9 cellular contexts compared by ENCODE assay signal in the genomic region with DNA sequence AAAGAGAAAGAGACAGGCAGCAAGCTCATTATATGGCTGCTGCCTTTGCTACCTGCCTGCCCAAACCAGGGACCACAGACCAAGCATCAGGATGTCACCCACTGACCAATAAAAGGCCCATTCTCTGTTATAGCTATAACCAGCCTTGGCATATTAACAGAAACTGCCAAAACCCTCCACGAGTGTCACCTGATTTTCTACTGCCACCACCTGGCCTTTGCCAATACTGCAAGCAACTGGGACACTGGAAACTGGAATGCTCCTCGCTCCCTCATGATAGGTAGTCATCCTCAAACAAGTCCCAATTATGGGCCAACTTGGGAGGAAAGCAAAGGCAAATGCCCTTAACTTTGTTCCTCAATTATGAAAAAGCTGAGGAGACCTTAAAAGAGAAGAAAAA.
DNase-seq lines count a peak whose midpoint lies in the region; TF ChIP-seq lines count a peak whose summit lies in the region.
"Had no signal": no experiment of that assay in that cellular context is flagged by ENCODE, and none has a peak within 500 bp of the region (broad histone marks: within the 10 kb centered on the region; RNA-seq: fewer than 3 reads in every experiment).

No MANE protein-coding gene starts in this region.

- no peak overlapping the region for H3K9ac ChIP-seq in KMS-11
- H3K9ac ChIP-seq in trophoblast cell (ENCODE audit: low read length): no peak overlapping the region

- no peaks in the 10 kb centered on the region for H3K79me1 ChIP-seq in trophoblast cell (ENCODE audit: low read length)

- WGBS in trophoblast cell (ENCODE audit: extremely low coverage, insufficient coverage, insufficient read length): no CpG with 5 or more reads among the region's 2 CpGs

- H3K27me3 Mint-ChIP-seq in T-helper 2 cell treated with Interferon-gamma antibody and Interleukin-4, amounts not matched to agents 5 μg/mL and 100 μg/mL, for 36 hours (ENCODE audit: low read depth): no peaks in the 10 kb centered on the region
- H3K27me3 Mint-ChIP-seq: activated naive CD8-positive, alpha-beta T cell treated with anti-CD3 and anti-CD28 coated beads, Interleukin-2, amount 10 ng/mL, durations not matched to agents 7 days and 5 days had no signal

- no peak overlapping the region for H2BK5ac ChIP-seq in trophoblast cell (ENCODE audit: low read depth, low read length, poor library complexity)

- H3K4me3 Mint-ChIP-seq in T-helper 2 cell treated with Interferon-gamma antibody and Interleukin-4, amounts not matched to agents 5 μg/mL and 100 μg/mL, for 36 hours: no peak overlapping the region
- H3K4me3 Mint-ChIP-seq: activated naive CD8-positive, alpha-beta T cell treated with anti-CD3 and anti-CD28 coated beads, Interleukin-2, amount 10 ng/mL, durations not matched to agents 7 days and 5 days had no signal

- H3K27ac Mint-ChIP-seq in T-helper 2 cell treated with Interferon-gamma antibody and Interleukin-4, amounts not matched to agents 5 μg/mL and 100 μg/mL, for 36 hours: no peak overlapping the region
- H3K27ac Mint-ChIP-seq: activated naive CD8-positive, alpha-beta T cell treated with anti-CD3 and anti-CD28 coated beads, Interleukin-2, amount 10 ng/mL, durations not matched to agents 7 days and 5 days had no signal

- H3K14ac ChIP-seq in trophoblast cell (ENCODE audit: low read length): no peak overlapping the region

- TF ChIP-seq CTCF in left ventricle myocardium inferior (IDR thresholded peaks at IDR 0.05; ENCODE audit: borderline replicate concordance): peak; percentile 70
- TF ChIP-seq CTCF in right atrium auricular region (IDR thresholded peaks at IDR 0.05): peak in 1 of 2 donors; percentile 56
- TF ChIP-seq CTCF in KMS-11 (conservative IDR thresholded peaks at IDR 0.05; ENCODE audit: low read depth, low read length): peak; percentile 67
- peak; percentile 45 for TF ChIP-seq CTCF in choroid plexus epithelial cell (conservative IDR thresholded peaks at IDR 0.05; ENCODE audit: low read depth, low read length)

- H3K36me3 ChIP-seq in left ventricle myocardium inferior: no peaks in the 10 kb centered on the region
- no peaks in the 10 kb centered on the region for H3K36me3 ChIP-seq in right atrium auricular region
- H3K36me3 ChIP-seq in KMS-11 (ENCODE audit: insufficient read depth): no peaks in the 10 kb centered on the region
- no peaks in the 10 kb centered on the region for H3K36me3 ChIP-seq in trophoblast cell (ENCODE audit: control insufficient read depth in 1 of 2, insufficient read depth in 2 of 2, low read length in 2 of 2)

- H3K4me1 ChIP-seq in left ventricle myocardium inferior (no peaks in the 10 kb centered on the region), right atrium auricular region (no peaks in the 10 kb centered on the region), KMS-11 (ENCODE audit: low read depth, poor library complexity, severe bottlenecking) (no peaks in the 10 kb centered on the region), trophoblast cell (ENCODE audit: control insufficient read depth in 1 of 2, insufficient read depth in 2 of 2, low read length in 2 of 2) (no peaks in the 10 kb centered on the region)

- H2BK12ac ChIP-seq in trophoblast cell (ENCODE audit: low read length): no peak overlapping the region

- H2AFZ ChIP-seq in KMS-11 (ENCODE audit: low read depth) (no peak overlapping the region), trophoblast cell (ENCODE audit: insufficient read depth, low read length, poor library complexity) (no peak overlapping the region)

- H3K27ac ChIP-seq in left ventricle myocardium inferior (replicated peaks) (no peak overlapping the region), right atrium auricular region (no peak overlapping the region), KMS-11 (no peak overlapping the region), trophoblast cell (ENCODE audit: low read depth, low read length) (no peak overlapping the region)

- H3K4me3 ChIP-seq in left ventricle myocardium inferior (no peak overlapping the region), right atrium auricular region (no peak overlapping the region), KMS-11 (IDR thresholded peaks at IDR 0.05; ENCODE audit: insufficient read depth, low read depth, low read length) (no peak overlapping the region), choroid plexus epithelial cell (ENCODE audit: low read depth, low read length) (no peak overlapping the region), trophoblast cell (ENCODE audit: low read depth, low read length) (no peak overlapping the region)

- H3K4me2 ChIP-seq in KMS-11 (no peak overlapping the region), trophoblast cell (ENCODE audit: low read length) (no peak overlapping the region)

- H4K91ac ChIP-seq in trophoblast cell (ENCODE audit: low read depth, low read length): no peak overlapping the region

- H3K9me3 ChIP-seq in left ventricle myocardium inferior (replicated peaks): no peaks in the 10 kb centered on the region
- no peaks in the 10 kb centered on the region for H3K9me3 ChIP-seq in right atrium auricular region
- no peaks in the 10 kb centered on the region for H3K9me3 ChIP-seq in trophoblast cell (ENCODE audit: insufficient read depth, low read depth, low read length)

- H4K12ac ChIP-seq in trophoblast cell (ENCODE audit: low read depth, low read length): no peak overlapping the region

- DNase-seq in left ventricle myocardium inferior (no peak), right atrium auricular region (ENCODE audit: low spot score) (no peak), choroid plexus epithelial cell (ENCODE audit: low read depth) (peak; percentile 10), trophoblast cell (peak; percentile 3 to 59), NCI-H510A (lab: John Stamatoyannopoulos, UW) (no peak)
- no peak for DNase-seq in T-helper 2 cell treated with Interferon-gamma antibody and Interleukin-4, amounts not matched to agents 5 μg/mL and 100 μg/mL, for 36 hours (ENCODE audit: low spot score)
- no peak for DNase-seq in activated effector memory CD4-positive, alpha-beta T cell treated with anti-CD3 and anti-CD28 coated beads, Interleukin-2, amount 50 U/mL, for 16 hours
- DNase-seq: activated naive CD8-positive, alpha-beta T cell treated with anti-CD3 and anti-CD28 coated beads, Interleukin-2, amount 10 ng/mL, durations not matched to agents 7 days and 5 days had no signal

- H4K8ac ChIP-seq in trophoblast cell (ENCODE audit: low read depth, low read length): no peak overlapping the region

- H3K36me3 Mint-ChIP-seq in T-helper 2 cell treated with Interferon-gamma antibody and Interleukin-4, amounts not matched to agents 5 μg/mL and 100 μg/mL, for 36 hours (ENCODE audit: low read depth): no peaks in the 10 kb centered on the region
- H3K36me3 Mint-ChIP-seq: activated naive CD8-positive, alpha-beta T cell treated with anti-CD3 and anti-CD28 coated beads, Interleukin-2, amount 10 ng/mL, durations not matched to agents 7 days and 5 days had no signal

- H2AK5ac ChIP-seq in trophoblast cell (ENCODE audit: low read length): no peak overlapping the region

- no peaks in the 10 kb centered on the region for H4K20me1 ChIP-seq in KMS-11 (ENCODE audit: insufficient read depth)

- no peaks in the 10 kb centered on the region for H3K9me3 Mint-ChIP-seq in T-helper 2 cell treated with Interferon-gamma antibody and Interleukin-4, amounts not matched to agents 5 μg/mL and 100 μg/mL, for 36 hours
- H3K9me3 Mint-ChIP-seq: activated naive CD8-positive, alpha-beta T cell treated with anti-CD3 and anti-CD28 coated beads, Interleukin-2, amount 10 ng/mL, durations not matched to agents 7 days and 5 days had no signal

- H3K79me2 ChIP-seq in KMS-11 (ENCODE audit: insufficient read depth, low read depth): no peaks in the 10 kb centered on the region
- no peaks in the 10 kb centered on the region for H3K79me2 ChIP-seq in trophoblast cell (ENCODE audit: control insufficient read depth, insufficient read depth, low read length, poor library complexity)

- H3K27me3 ChIP-seq in left ventricle myocardium inferior (ENCODE audit: low read depth): no peaks in the 10 kb centered on the region
- no peaks in the 10 kb centered on the region for H3K27me3 ChIP-seq in right atrium auricular region
- H3K27me3 ChIP-seq in KMS-11 (ENCODE audit: insufficient read depth, low read depth): no peaks in the 10 kb centered on the region
- no peaks in the 10 kb centered on the region for H3K27me3 ChIP-seq in trophoblast cell (ENCODE audit: insufficient read depth, low read length)

- no peak overlapping the region for H2BK120ac ChIP-seq in trophoblast cell (ENCODE audit: insufficient read depth, low read length, poor library complexity)

- intact Hi-C loops in left ventricle myocardium inferior (cut with micrococcal nuclease): no loop called here

- no peak overlapping the region for H3K4ac ChIP-seq in trophoblast cell (ENCODE audit: low read depth, low read length)

- H3K4me1 Mint-ChIP-seq in T-helper 2 cell treated with Interferon-gamma antibody and Interleukin-4, amounts not matched to agents 5 μg/mL and 100 μg/mL, for 36 hours (ENCODE audit: low read depth): no peaks in the 10 kb centered on the region
- H3K4me1 Mint-ChIP-seq: activated naive CD8-positive, alpha-beta T cell treated with anti-CD3 and anti-CD28 coated beads, Interleukin-2, amount 10 ng/mL, durations not matched to agents 7 days and 5 days had no signal

- H3K23ac ChIP-seq in trophoblast cell (ENCODE audit: low read length): no peak overlapping the region

- H3K18ac ChIP-seq in trophoblast cell (ENCODE audit: low read length): no peak overlapping the region

Comparison
In these comparisons a context has a peak if more than half of its experiments do, and no peak if none do; other contexts are left out.
1. DNase-seq: peak in choroid plexus epithelial cell (single experiment) and trophoblast cell (2 of 2); none in left ventricle myocardium inferior (single experiment), right atrium auricular region (single experiment), NCI-H510A (single experiment), T-helper 2 cell treated with Interferon-gamma antibody and Interleukin-4, amounts not matched to agents 5 μg/mL and 100 μg/mL, for 36 hours (single experiment) and activated effector memory CD4-positive, alpha-beta T cell treated with anti-CD3 and anti-CD28 coated beads, Interleukin-2, amount 50 U/mL, for 16 hours (single experiment).